7 cellular contexts compared by ENCODE assay signal in genomic region chr12:92134638-92135274, GRCh38. TPM values are rescaled to one million over a fixed set of nuclear protein-coding genes. Genes with fewer than 3 reads are reported as not detected.
DNase-seq lines count a peak whose midpoint lies in the region; ATAC-seq and TF ChIP-seq lines count a peak whose summit lies in the region.

No MANE protein-coding gene starts in this region.

- no peak for TF ChIP-seq POLR2A in Peyer's patch (IDR thresholded peaks at IDR 0.05)

- no peak overlapping the region for H2AFZ ChIP-seq in GM23248

- H3K9me3 ChIP-seq in GM23248 (ENCODE audit: low read depth), result no peaks in the 10 kb centered on the region
- H3K9me3 ChIP-seq in Peyer's patch, result no peaks in the 10 kb centered on the region

- no peak for TF ChIP-seq CTCF in Peyer's patch (IDR thresholded peaks at IDR 0.05)
- TF ChIP-seq CTCF in epithelial cell of esophagus (IDR thresholded peaks at IDR 0.05; ENCODE audit: insufficient read depth, low read depth, low read length, missing control alignments), result no peak

- no peaks in the 10 kb centered on the region for H3K36me3 ChIP-seq in GM23248 (ENCODE audit: low read depth)
- no peaks in the 10 kb centered on the region for H3K36me3 ChIP-seq in Peyer's patch

- 2% methylated on average over 5 of the region's 5 CpGs for WGBS in GM23248 (ENCODE audit: low coverage in 1 of 2, low lambda C conversion rate in 2 of 2, missing lambda C conversion rate in 2 of 2), 2 experiments

- H3F3A ChIP-seq in GM23248 (ENCODE audit: insufficient read depth), result peaks cover 58% of the 10 kb centered on the region

- peak overlapping the region; percentile 47 for H3K9ac ChIP-seq in GM23248

- peak; percentile 85 for DNase-seq in GM23248
- no peak for DNase-seq in Peyer's patch
- DNase-seq in epithelial cell of esophagus (ENCODE audit: low read depth), result peak; percentile 82
- DNase-seq in stimulated activated naive CD8-positive, alpha-beta T cell treated with anti-CD3 and anti-CD28 coated beads, Interleukin-15, Interleukin-2, amounts not matched to agents 100 U/mL and 50 U/mL, for 24 hours, result no peak
- DNase-seq in mesenteric fat pad (ENCODE audit: low spot score), result no peak
- DNase-seq in NCI-H2081 treated with DMSO at 0.1 percent for 48 hours (lab: John Stamatoyannopoulos, UW), result no peak
- DNase-seq in DMS114 treated with DMSO at 0.1 percent for 48 hours (lab: John Stamatoyannopoulos, UW; ENCODE audit: unreplicated experiment), result no peak

- H3K4me1 ChIP-seq in GM23248 (ENCODE audit: insufficient read depth) (peaks cover 73% of the 10 kb centered on the region), Peyer's patch (peaks cover 0 to 61% (median 14%) of the 10 kb centered on the region in 4 donors)

- in situ Hi-C loops in GM23248 (cut with MboI), result loop anchor here (10.0 to 25.0 kb wide), 2 partner anchors 320 to 547 kb away; no protein-coding TSS in a partner anchor

- peaks cover 98% of the 10 kb centered on the region for H3K79me2 ChIP-seq in GM23248 (ENCODE audit: insufficient read depth)

- no peaks in the 10 kb centered on the region for H4K20me1 ChIP-seq in GM23248 (ENCODE audit: insufficient read depth)

- H3K9me2 ChIP-seq in GM23248 (ENCODE audit: insufficient read depth), result no peaks in the 10 kb centered on the region

- peak overlapping the region; percentile 45 for H3K4me3 ChIP-seq in GM23248
- H3K4me3 ChIP-seq in Peyer's patch, result peak overlapping the region in 2 of 4 donors; percentile 2 to 5
- no peak overlapping the region for H3K4me3 ChIP-seq in epithelial cell of esophagus (ENCODE audit: low read length)

- H3K27me3 ChIP-seq in GM23248 (replicated peaks; ENCODE audit: insufficient read depth) (no peaks in the 10 kb centered on the region), Peyer's patch (no peaks in the 10 kb centered on the region)

- peak overlapping the region; percentile 59 for H3K4me2 ChIP-seq in GM23248 (ENCODE audit: unreplicated experiment)

- H3K27ac ChIP-seq in GM23248 (peak overlapping the region; percentile 93), Peyer's patch (peak overlapping the region in 3 of 4 donors; percentile 51 to 99 (median 98))

- peak; percentile 66 for ATAC-seq in stimulated activated naive CD8-positive, alpha-beta T cell treated with anti-CD3 and anti-CD28 coated beads, Interleukin-15, Interleukin-2, amounts not matched to agents 100 U/mL and 50 U/mL, for 24 hours

RNA-seq across cellular contexts. Expression of gene BTG1, which starts 10.9 kb away (rescaled TPM):
- total RNA-seq in GM23248 (2014; rRNA removed; shearing (Covaris generic)), result 13.9 and 14.4 TPM in 2 replicates
- 58.9 and 62.2 TPM in 2 replicates for polyA plus RNA-seq in GM23248 (2016; fragmentation: Nextera tagmentation; extraction: Ambion mirVana)
- total RNA-seq in Peyer's patch (100 to 1,000 TPM in 1 of 4 donors, 10 to 100 TPM in 3; 49.2 to 111 (median 69.2) TPM), mesenteric fat pad (97.2 TPM)

Comparison
In these comparisons a context has a peak if more than half of its experiments do, and no peak if none do; other contexts are left out.
1. DNase-seq: peak in GM23248 (single experiment) and epithelial cell of esophagus (single experiment); none in Peyer's patch (0 of 3), stimulated activated naive CD8-positive, alpha-beta T cell treated with anti-CD3 and anti-CD28 coated beads, Interleukin-15, Interleukin-2, amounts not matched to agents 100 U/mL and 50 U/mL, for 24 hours (single experiment), mesenteric fat pad (single experiment), NCI-H2081 treated with DMSO at 0.1 percent for 48 hours (single experiment) and DMS114 treated with DMSO at 0.1 percent for 48 hours (single experiment).